ENCODE assay signal across 16 cellular contexts in the genomic region with DNA sequence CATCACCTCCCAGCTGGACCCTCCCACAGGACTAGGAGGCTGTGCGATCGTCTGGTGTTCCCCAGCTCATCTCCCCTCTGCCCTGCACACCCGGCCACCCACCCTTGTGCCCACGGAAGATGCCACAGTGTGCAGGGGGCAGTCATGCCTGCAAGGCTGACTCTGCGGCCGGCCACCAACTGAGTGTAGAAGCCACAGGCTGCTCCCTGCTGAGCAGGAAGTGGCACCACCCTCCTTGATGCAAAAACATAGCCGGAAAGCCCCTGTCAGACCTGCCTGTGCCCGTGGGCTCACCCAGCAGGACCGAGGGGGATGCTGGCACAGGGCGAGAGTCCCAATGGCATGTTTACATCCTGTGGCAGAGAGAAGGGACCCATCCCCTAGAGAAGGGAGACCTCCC. TPM values are rescaled to one million over a fixed set of nuclear protein-coding genes. Genes with fewer than 3 reads are reported as not detected.
DNase-seq lines count a peak whose midpoint lies in the region; ATAC-seq and TF ChIP-seq lines count a peak whose summit lies in the region.
"Had no signal": no experiment of that assay in that cellular context is flagged by ENCODE, and none has a peak within 500 bp of the region (broad histone marks: within the 10 kb centered on the region; RNA-seq: fewer than 3 reads in every experiment).

No MANE protein-coding gene starts in this region.

- H3K36me3 Mint-ChIP-seq in CD8-positive, alpha-beta memory T cell = peaks cover 0 to 2% (median 0%) of the 10 kb centered on the region in 3 donors

- peaks cover 14% of the 10 kb centered on the region for H3K27me3 ChIP-seq in CD8-positive, alpha-beta memory T cell (ENCODE audit: insufficient read depth, low read length, poor library complexity, severe bottlenecking)
- H3K27me3 ChIP-seq in KMS-11 (ENCODE audit: insufficient read depth, low read depth) (no peaks in the 10 kb centered on the region; the same call in 1 of the 2 replicates), neuronal stem cell (ENCODE audit: control insufficient read depth in 3 of 3, insufficient read depth in 3 of 3, low read depth in 1 of 3, low read length in 3 of 3) (peaks cover 9 to 66% (median 33%) of the 10 kb centered on the region in 3 experiments), H7 (ENCODE audit: control insufficient read depth, insufficient read depth, low read length) (peaks cover 19% of the 10 kb centered on the region)

- H3K4me1 Mint-ChIP-seq in CD8-positive, alpha-beta memory T cell = peaks cover 18 to 37% (median 34%) of the 10 kb centered on the region in 3 donors

- ATAC-seq in GM19023 (IDR thresholded peaks at IDR 0.05; ENCODE audit: unreplicated experiment) = no peak
- no peak for ATAC-seq in sciatic nerve
- no peak for ATAC-seq in HG03457 (IDR thresholded peaks at IDR 0.05; ENCODE audit: unreplicated experiment)
- ATAC-seq: heart left ventricle had no signal

- peak overlapping the region in 6 of 7 donors; percentile 38 to 78 (median 56) for H3K4me3 Mint-ChIP-seq in CD8-positive, alpha-beta memory T cell

- H3K36me3 ChIP-seq in CD8-positive, alpha-beta memory T cell (ENCODE audit: insufficient read depth, low read length) = no peaks in the 10 kb centered on the region
- no peaks in the 10 kb centered on the region for H3K36me3 ChIP-seq in KMS-11 (ENCODE audit: insufficient read depth)
- H3K36me3 ChIP-seq in neuronal stem cell (replicated peaks in 1 of 2; ENCODE audit: control insufficient read depth in 2 of 2, insufficient read depth in 2 of 2, low read length in 2 of 2) = no peaks in the 10 kb centered on the region
- no peaks in the 10 kb centered on the region for H3K36me3 ChIP-seq in H7 (replicated peaks; ENCODE audit: control insufficient read depth, insufficient read depth, low read length)
- H3K36me3 ChIP-seq: heart left ventricle had no signal

- POLR2A ChIA-PET in CD8-positive, alpha-beta memory T cell (lab: Charles Lee) = no interaction called here

- no peak overlapping the region for H2BK15ac ChIP-seq in neuronal stem cell (ENCODE audit: low read length)

- H2AFZ ChIP-seq in KMS-11 (ENCODE audit: low read depth) (peak overlapping the region; percentile 42; the same call in 1 of the 2 replicates), neuronal stem cell (ENCODE audit: low read length) (no peak overlapping the region)

- no peaks in the 10 kb centered on the region for H3K79me2 ChIP-seq in KMS-11 (ENCODE audit: insufficient read depth, low read depth)

- no peak overlapping the region for H3K4ac ChIP-seq in neuronal stem cell (ENCODE audit: low read length)

- H3K4me1 ChIP-seq in CD8-positive, alpha-beta memory T cell (ENCODE audit: insufficient read depth, low read length) = peaks cover 20% of the 10 kb centered on the region
- peaks cover 38% of the 10 kb centered on the region for H3K4me1 ChIP-seq in KMS-11 (ENCODE audit: low read depth, poor library complexity, severe bottlenecking)
- no peaks in the 10 kb centered on the region for H3K4me1 ChIP-seq in neuronal stem cell (ENCODE audit: control insufficient read depth in 2 of 2, insufficient read depth in 1 of 2, low read depth in 1 of 2, low read length in 2 of 2)

- no peak overlapping the region for H4K91ac ChIP-seq in neuronal stem cell (ENCODE audit: low read depth, low read length, poor library complexity)

- peak overlapping the region; percentile 23 for H4K8ac ChIP-seq in neuronal stem cell (ENCODE audit: low read depth, low read length)

- peak overlapping the region in 7 of 8 donors; percentile 45 to 94 (median 86) for H3K27ac Mint-ChIP-seq in CD8-positive, alpha-beta memory T cell

- no peak overlapping the region for H3K9ac ChIP-seq in KMS-11
- no peak overlapping the region for H3K9ac ChIP-seq in neuronal stem cell (ENCODE audit: low read depth, low read length, poor library complexity)

- no CpG with 5 or more reads among the region's 10 CpGs for WGBS in neuronal stem cell (ENCODE audit: extremely low coverage in 2 of 2, insufficient read length in 2 of 2, insufficient replicate concordance in 1 of 2), 2 donors

- H2BK12ac ChIP-seq in neuronal stem cell (ENCODE audit: low read length) = no peak overlapping the region

- H3K9me3 ChIP-seq in CD8-positive, alpha-beta memory T cell (ENCODE audit: low read length) = no peaks in the 10 kb centered on the region
- peaks cover 6 to 7% of the 10 kb centered on the region in 2 donors for H3K9me3 ChIP-seq in neuronal stem cell (replicated peaks in 1 of 2; ENCODE audit: control insufficient read depth in 2 of 2, insufficient read depth in 1 of 2, low read depth in 1 of 2, low read length in 2 of 2)
- H3K9me3 ChIP-seq: heart left ventricle had no signal

- peak; percentile 13 to 61 (median 37) for DNase-seq in CD8-positive, alpha-beta memory T cell
- DNase-seq in activated gamma-delta T cell treated with anti-CD3 and anti-CD28 coated beads, Interleukin-2, amount 50 U/mL, for 16 hours (ENCODE audit: low read depth) = peak; percentile 31
- DNase-seq in neuronal stem cell (ENCODE audit: low spot score) (no peak), sciatic nerve (ENCODE audit: low spot score) (no peak), H7 (no peak)
- DNase-seq: amniotic stem cell; erythroblast; heart left ventricle; NCI-H1436; stimulated activated naive CD4-positive, alpha-beta T cell had no signal

- peak overlapping the region; percentile 17 for H2BK5ac ChIP-seq in neuronal stem cell (ENCODE audit: low read length)

- H3K18ac ChIP-seq in neuronal stem cell (ENCODE audit: low read length) = peak overlapping the region; percentile 27

- H4K20me1 ChIP-seq in KMS-11 (ENCODE audit: insufficient read depth) = no peaks in the 10 kb centered on the region

- intact Hi-C loops in sciatic nerve (cut with DNase I) = no loop called here

- TF ChIP-seq CTCF in KMS-11 (conservative IDR thresholded peaks at IDR 0.05; ENCODE audit: low read depth, low read length) = no peak

- CTCF ChIA-PET in CD8-positive, alpha-beta memory T cell (lab: Charles Lee) = interaction anchor here (1.1 kb wide), 1 partner anchor 15 kb away, joined by 3 read pairs; no protein-coding TSS in a partner anchor

- peak overlapping the region; percentile 41 for H3K4me2 ChIP-seq in KMS-11
- H3K4me2 ChIP-seq in neuronal stem cell (ENCODE audit: insufficient read depth, low read length, poor library complexity, severe bottlenecking) = no peak overlapping the region

- peaks cover 3% of the 10 kb centered on the region for H3K79me1 ChIP-seq in neuronal stem cell (ENCODE audit: low read depth, low read length)

- H3K27ac ChIP-seq in CD8-positive, alpha-beta memory T cell (ENCODE audit: low read depth, low read length) = no peak overlapping the region
- H3K27ac ChIP-seq in KMS-11 = no peak overlapping the region
- H3K27ac ChIP-seq in neuronal stem cell (replicated peaks; ENCODE audit: low read length) = no peak overlapping the region
- H3K27ac ChIP-seq: heart left ventricle, SK-N-MC had no signal

- H3K27me3 Mint-ChIP-seq in CD8-positive, alpha-beta memory T cell = peaks cover 19 to 43% of the 10 kb centered on the region in 2 donors

- peak overlapping the region; percentile 31 for H3K14ac ChIP-seq in neuronal stem cell (ENCODE audit: low read length)

- H2BK120ac ChIP-seq in neuronal stem cell (ENCODE audit: low read depth, low read length) = no peak overlapping the region

- H2AK5ac ChIP-seq in neuronal stem cell (ENCODE audit: low read depth, low read length) = peak overlapping the region; percentile 36

- H3K23ac ChIP-seq in neuronal stem cell (ENCODE audit: low read depth, low read length, poor library complexity) = peak overlapping the region; percentile 61

- peaks cover 0 to 3% (median 0%) of the 10 kb centered on the region in 5 donors for H3K9me3 Mint-ChIP-seq in CD8-positive, alpha-beta memory T cell

- H3K4me3 ChIP-seq in CD8-positive, alpha-beta memory T cell (ENCODE audit: low read length) = no peak overlapping the region
- H3K4me3 ChIP-seq in KMS-11 (IDR thresholded peaks at IDR 0.05; ENCODE audit: insufficient read depth, low read depth, low read length) (no peak overlapping the region), neuronal stem cell (ENCODE audit: low read length in 2 of 2) (no peak overlapping the region), H7 (ENCODE audit: insufficient read depth, low read depth, low read length) (no peak overlapping the region)
- H3K4me3 ChIP-seq: heart left ventricle, K562, SK-N-MC had no signal

RNA-seq across cellular contexts. Expression of gene SLC12A7, which starts 40.3 kb away (rescaled TPM):
- 1 to 10 TPM; 4.9 to 6.6 TPM for total RNA-seq in CD8-positive, alpha-beta memory T cell
- polyA plus RNA-seq in CD8-positive, alpha-beta memory T cell = 20.0 TPM
- polyA plus RNA-seq in neuronal stem cell (2013, experiment 1 of 2) = 25.7 TPM
- polyA plus RNA-seq in neuronal stem cell (2013, experiment 2 of 2) = 25.0 TPM
- 31.7 TPM for total RNA-seq in sciatic nerve
- 17.7 and 19.8 TPM in 2 replicates for total RNA-seq in H7 (2014; rRNA removed; shearing (Covaris generic))

RNA-seq across cellular contexts. Expression of gene SLC6A19, which starts 49.2 kb away (rescaled TPM):
- not detected for total RNA-seq in CD8-positive, alpha-beta memory T cell
- not detected for polyA plus RNA-seq in CD8-positive, alpha-beta memory T cell
- polyA plus RNA-seq in neuronal stem cell (2013, experiment 1 of 2) = not detected
- polyA plus RNA-seq in neuronal stem cell (2013, experiment 2 of 2) = not detected
- total RNA-seq in sciatic nerve = 0.09 TPM
- 0.04 and 0.07 TPM in 2 replicates for total RNA-seq in H7 (2014; rRNA removed; shearing (Covaris generic))
- total RNA-seq: heart left ventricle, urinary bladder had no signal
- polyA plus RNA-seq: heart left ventricle, urinary bladder had no signal

Comparison
In these comparisons a context has a peak if more than half of its experiments do, and no peak if none do; other contexts are left out.
1. DNase-seq: peak in CD8-positive, alpha-beta memory T cell (5 of 5) and activated gamma-delta T cell treated with anti-CD3 and anti-CD28 coated beads, Interleukin-2, amount 50 U/mL, for 16 hours (single experiment); none in neuronal stem cell (single experiment), sciatic nerve (single experiment) and H7 (single experiment).